In genomic region chr20:49319204-49319809, GRCh38 we compare ENCODE assay signal across 13 cellular contexts. TPM values are rescaled to one million over a fixed set of nuclear protein-coding genes. Genes with fewer than 3 reads are reported as not detected.
DNase-seq lines count a peak whose midpoint lies in the region; ATAC-seq, FAIRE-seq and TF ChIP-seq lines count a peak whose summit lies in the region.
"Had no signal": no experiment of that assay in that cellular context is flagged by ENCODE, and none has a peak within 500 bp of the region (broad histone marks: within the 10 kb centered on the region; RNA-seq: fewer than 3 reads in every experiment).

No MANE protein-coding gene starts in this region.

- FAIRE-seq in urothelium cell line (lab: Jason Lieb, UNC), result no peak
- FAIRE-seq: small intestine had no signal

- peak overlapping the region in 1 of 7 donors; percentile 54 for H3K27ac Mint-ChIP-seq in CD4-positive, alpha-beta memory T cell
- H3K27ac Mint-ChIP-seq in dendritic cell treated with granulocyte-macrophage colony-stimulating factor and Interleukin-4, amounts not matched to agents 40 ng/mL and 50 ng/mL, for 4 days, result peak overlapping the region; percentile 25
- H3K27ac Mint-ChIP-seq in nephron, result no peak overlapping the region

- TF ChIP-seq POLR2A in lower leg skin (IDR thresholded peaks at IDR 0.05), result no peak

- POLR2A ChIA-PET in CD4-positive, alpha-beta memory T cell (lab: Charles Lee; ENCODE audit: partially characterized antibody), result interaction anchor here (0.6 to 2.5 kb wide), 4 partner anchors 39 to 282 kb away, joined by 3 to 6 read pairs (median 5); partner anchors contain the start of gene ZNFX1

- 20 to 23% methylated on average over 25 of the region's 25 CpGs for WGBS in lower leg skin, 2 donors

- H3K4me1 Mint-ChIP-seq in CD4-positive, alpha-beta memory T cell, result peaks cover 17 to 25% (median 21%) of the 10 kb centered on the region in 4 donors
- H3K4me1 Mint-ChIP-seq in dendritic cell treated with granulocyte-macrophage colony-stimulating factor and Interleukin-4, amounts not matched to agents 40 ng/mL and 50 ng/mL, for 4 days (ENCODE audit: low read depth), result peaks cover 30% of the 10 kb centered on the region
- peaks cover 19% of the 10 kb centered on the region for H3K4me1 Mint-ChIP-seq in nephron

- H3K27me3 ChIP-seq in CD4-positive, alpha-beta memory T cell (ENCODE audit: insufficient read depth, low read length), result peaks cover 16% of the 10 kb centered on the region

- no peaks in the 10 kb centered on the region for H3K36me3 Mint-ChIP-seq in CD4-positive, alpha-beta memory T cell
- H3K36me3 Mint-ChIP-seq in dendritic cell treated with granulocyte-macrophage colony-stimulating factor and Interleukin-4, amounts not matched to agents 40 ng/mL and 50 ng/mL, for 4 days (ENCODE audit: low read depth), result no peaks in the 10 kb centered on the region
- H3K36me3 Mint-ChIP-seq in nephron (ENCODE audit: low read depth), result peaks cover 3% of the 10 kb centered on the region

- CTCF ChIA-PET in CD4-positive, alpha-beta memory T cell (lab: Charles Lee; ENCODE audit: partially characterized antibody), result interaction anchor here (1.0 to 1.9 kb wide), 4 partner anchors 16 to 187 kb away, joined by 3 to 5 read pairs (median 3); no protein-coding TSS in a partner anchor

- H3K4me3 ChIP-seq in CD4-positive, alpha-beta memory T cell (ENCODE audit: low read length in 2 of 2), result peak overlapping the region in 1 of 2 donors; percentile 47
- peak overlapping the region; percentile 50 for H3K4me3 ChIP-seq in Jurkat, Clone E6-1 (ENCODE audit: low read length)
- no peak overlapping the region for H3K4me3 ChIP-seq in lower leg skin (ENCODE audit: low read depth, poor library complexity, severe bottlenecking)
- H3K4me3 ChIP-seq: HAP-1 had no signal

- H3K27me3 Mint-ChIP-seq in CD4-positive, alpha-beta memory T cell, result peaks cover 35 to 41% of the 10 kb centered on the region in 2 donors
- peaks cover 70% of the 10 kb centered on the region for H3K27me3 Mint-ChIP-seq in dendritic cell treated with granulocyte-macrophage colony-stimulating factor and Interleukin-4, amounts not matched to agents 40 ng/mL and 50 ng/mL, for 4 days
- H3K27me3 Mint-ChIP-seq in nephron (ENCODE audit: low read depth), result peaks cover 90% of the 10 kb centered on the region

- H3K9me3 Mint-ChIP-seq in CD4-positive, alpha-beta memory T cell, result no peaks in the 10 kb centered on the region
- H3K9me3 Mint-ChIP-seq in dendritic cell treated with granulocyte-macrophage colony-stimulating factor and Interleukin-4, amounts not matched to agents 40 ng/mL and 50 ng/mL, for 4 days, result no peaks in the 10 kb centered on the region
- peaks cover 8% of the 10 kb centered on the region for H3K9me3 Mint-ChIP-seq in nephron

- no peaks in the 10 kb centered on the region for H3K36me3 ChIP-seq in CD4-positive, alpha-beta memory T cell (ENCODE audit: insufficient read depth, low read length)
- H3K36me3 ChIP-seq: HAP-1 had no signal

- H3K4me1 ChIP-seq in CD4-positive, alpha-beta memory T cell (ENCODE audit: insufficient read depth, low read length), result peaks cover 29% of the 10 kb centered on the region
- H3K4me1 ChIP-seq: HAP-1 had no signal

- TF ChIP-seq CTCF in nephron (IDR thresholded peaks at IDR 0.05; ENCODE audit: unreplicated experiment in 3 of 3) (no peak), lower leg skin (IDR thresholded peaks at IDR 0.05) (no peak)

- intact Hi-C loops in CD4-positive, alpha-beta memory T cell (cut with micrococcal nuclease), result loop anchor here (2.0 kb wide), 1 partner anchor 41 kb away; the partner anchor contains the start of gene ZNFX1
- intact Hi-C loops in dendritic cell treated with granulocyte-macrophage colony-stimulating factor and Interleukin-4, amounts not matched to agents 40 ng/mL and 50 ng/mL, for 4 days (cut with micrococcal nuclease), result no loop called here
- intact Hi-C loops in lower leg skin (cut with DNase I; ENCODE audit: low total_unique reads), result no loop called here

- no peak for DNase-seq in CD4-positive, alpha-beta memory T cell
- DNase-seq in Jurkat, Clone E6-1 (ENCODE audit: low read depth, low spot score), result no peak
- DNase-seq in inferior parietal cortex (ENCODE audit: extremely low spot score), result no peak
- DNase-seq in lower leg skin (ENCODE audit: low spot score in 2 of 2), result no peak
- DNase-seq in urothelium cell line (ENCODE audit: low spot score), result no peak
- DNase-seq: DMS153; effector CD8-positive, alpha-beta T cell; NCI-H2081 treated with DMSO at 0.1 percent for 48 hours; small intestine had no signal

- H3K27ac ChIP-seq in CD4-positive, alpha-beta memory T cell (ENCODE audit: low read depth, low read length), result no peak overlapping the region

- no peaks in the 10 kb centered on the region for H3K9me3 ChIP-seq in CD4-positive, alpha-beta memory T cell (ENCODE audit: control insufficient read depth in 1 of 2, low read length in 2 of 2)
- H3K9me3 ChIP-seq: HAP-1 had no signal

- no peak for ATAC-seq in GM21360 (IDR thresholded peaks at IDR 0.05; ENCODE audit: unreplicated experiment)

- H3K4me3 Mint-ChIP-seq in CD4-positive, alpha-beta memory T cell, result peak overlapping the region; percentile 79 to 98 (median 90)
- no peak overlapping the region for H3K4me3 Mint-ChIP-seq in dendritic cell treated with granulocyte-macrophage colony-stimulating factor and Interleukin-4, amounts not matched to agents 40 ng/mL and 50 ng/mL, for 4 days
- peak overlapping the region; percentile 71 to 74 (median 72) for H3K4me3 Mint-ChIP-seq in nephron

RNA-seq across cellular contexts. Expression of gene ZNFX1, which starts 41.5 kb away (rescaled TPM):
- 10 to 100 TPM; 73.8 to 78.4 TPM for total RNA-seq in CD4-positive, alpha-beta memory T cell
- 10 to 100 TPM; 30.8 to 88.8 TPM for polyA plus RNA-seq in CD4-positive, alpha-beta memory T cell
- polyA plus RNA-seq in Jurkat, Clone E6-1 (2012; ENCODE audit: insufficient read depth, insufficient read length), result 12.4 TPM
- 10 to 100 TPM; 26.0 to 31.4 (median 28.1) TPM for total RNA-seq in lower leg skin
